ENCODE assay signal across 1 cellular context in the genomic region with DNA sequence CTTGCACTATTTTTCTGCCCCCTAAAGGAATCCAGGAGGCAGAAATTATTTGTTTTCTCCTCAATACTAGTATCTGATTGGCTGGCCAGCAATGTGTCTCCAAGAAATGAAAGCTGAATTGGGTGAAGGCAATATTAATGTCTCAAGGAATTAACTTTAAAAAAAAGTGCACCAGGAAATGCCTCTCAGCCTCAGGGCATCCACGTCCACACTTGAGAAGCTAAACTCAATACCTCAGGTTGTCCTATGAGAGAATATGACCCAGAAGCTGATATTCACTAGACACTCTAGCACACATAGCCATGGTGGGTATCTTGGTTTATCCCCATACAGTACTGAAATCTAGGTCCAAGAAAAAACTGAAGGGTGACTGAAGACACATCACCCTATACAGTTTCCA.
TF ChIP-seq lines count a peak whose summit lies in the region.

No MANE protein-coding gene starts in this region.

TF ChIP-seq in GM23338, 12 proteins besides CTCF, POLR2A, EP300 and RAD21 (continued from another document):
- TF ChIP-seq, protein P1, sequence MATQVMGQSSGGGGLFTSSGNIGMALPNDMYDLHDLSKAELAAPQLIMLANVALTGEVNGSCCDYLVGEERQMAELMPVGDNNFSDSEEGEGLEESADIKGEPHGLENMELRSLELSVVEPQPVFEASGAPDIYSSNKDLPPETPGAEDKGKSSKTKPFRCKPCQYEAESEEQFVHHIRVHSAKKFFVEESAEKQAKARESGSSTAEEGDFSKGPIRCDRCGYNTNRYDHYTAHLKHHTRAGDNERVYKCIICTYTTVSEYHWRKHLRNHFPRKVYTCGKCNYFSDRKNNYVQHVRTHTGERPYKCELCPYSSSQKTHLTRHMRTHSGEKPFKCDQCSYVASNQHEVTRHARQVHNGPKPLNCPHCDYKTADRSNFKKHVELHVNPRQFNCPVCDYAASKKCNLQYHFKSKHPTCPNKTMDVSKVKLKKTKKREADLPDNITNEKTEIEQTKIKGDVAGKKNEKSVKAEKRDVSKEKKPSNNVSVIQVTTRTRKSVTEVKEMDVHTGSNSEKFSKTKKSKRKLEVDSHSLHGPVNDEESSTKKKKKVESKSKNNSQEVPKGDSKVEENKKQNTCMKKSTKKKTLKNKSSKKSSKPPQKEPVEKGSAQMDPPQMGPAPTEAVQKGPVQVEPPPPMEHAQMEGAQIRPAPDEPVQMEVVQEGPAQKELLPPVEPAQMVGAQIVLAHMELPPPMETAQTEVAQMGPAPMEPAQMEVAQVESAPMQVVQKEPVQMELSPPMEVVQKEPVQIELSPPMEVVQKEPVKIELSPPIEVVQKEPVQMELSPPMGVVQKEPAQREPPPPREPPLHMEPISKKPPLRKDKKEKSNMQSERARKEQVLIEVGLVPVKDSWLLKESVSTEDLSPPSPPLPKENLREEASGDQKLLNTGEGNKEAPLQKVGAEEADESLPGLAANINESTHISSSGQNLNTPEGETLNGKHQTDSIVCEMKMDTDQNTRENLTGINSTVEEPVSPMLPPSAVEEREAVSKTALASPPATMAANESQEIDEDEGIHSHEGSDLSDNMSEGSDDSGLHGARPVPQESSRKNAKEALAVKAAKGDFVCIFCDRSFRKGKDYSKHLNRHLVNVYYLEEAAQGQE (IDR thresholded peaks at IDR 0.05; ENCODE audit: unreplicated experiment): no peak
- TF ChIP-seq CREB1 (CRISPR knock-in tag; IDR thresholded peaks at IDR 0.05; ENCODE audit: low read depth) (no peak), ZNF462 (CRISPR knock-in tag; IDR thresholded peaks at IDR 0.05) (no peak)
